ENCODE assay signal across 8 cellular contexts in genomic region chr6:44127186-44128019, GRCh38. TPM values are rescaled to one million over a fixed set of nuclear protein-coding genes. Genes with fewer than 3 reads are reported as not detected.
DNase-seq lines count a peak whose midpoint lies in the region; ATAC-seq lines count a peak whose summit lies in the region.

Gene MRPL14 (minus strand): TSS chr6:44127452. CDS start chr6:44116611, 10,841 bp downstream.
Gene TMEM63B (plus strand): TSS chr6:44127554. CDS start chr6:44134585, 7,031 bp downstream.

- ATAC-seq in GM18520 (IDR thresholded peaks at IDR 0.05; ENCODE audit: unreplicated experiment) = peak; percentile 73
- ATAC-seq in HG03095 (IDR thresholded peaks at IDR 0.05; ENCODE audit: unreplicated experiment) = peak; percentile 52
- ATAC-seq in left colon = peak; percentile 80

- H3K27ac ChIP-seq in cingulate gyrus (ENCODE audit: low read depth, low read length) = peak within 1 kb of the TSS; percentile 65

- DNase-seq in A172 (ENCODE audit: low spot score) = peak; percentile 59
- peak; percentile 69 for DNase-seq in NCI-H446 treated with DMSO at 0.1 percent for 48 hours (lab: John Stamatoyannopoulos, UW)
- peak; percentile 92 for DNase-seq in activated CD4-positive, alpha-beta T cell treated with anti-CD3 and anti-CD28 coated beads for 48 hours
- peak; percentile 78 to 92 for DNase-seq in left colon
- DNase-seq in stimulated activated CD4-positive, alpha-beta T cell treated with anti-CD3 and anti-CD28 coated beads, Interleukin-1b, Interleukin-23, amount 100 ng/mL, for 4 hours (ENCODE audit: low read depth in 2 of 2) = peak; percentile 88 to 90

- intact Hi-C loops in left colon (cut with DNase I, micrococcal nuclease) = no loop called here

RNA-seq across cellular contexts. Expression of gene MRPL14, which starts in this region (rescaled TPM):
- 136 and 149 TPM in 2 replicates for total RNA-seq in A172 (2014; rRNA removed; shearing (Covaris generic))
- 10 to 100 TPM; 47.5 to 63.1 TPM for total RNA-seq in left colon

RNA-seq across cellular contexts. Expression of gene TMEM63B, which starts in this region (rescaled TPM):
- 43.1 and 47.9 TPM in 2 replicates for total RNA-seq in A172 (2014; rRNA removed; shearing (Covaris generic))
- total RNA-seq in left colon = 100 to 1,000 TPM in 1 of 2 donors, 10 to 100 TPM in 1; 99.7 to 102 TPM

Comparison
In these comparisons a context has a peak if more than half of its experiments do, and no peak if none do; other contexts are left out.
1. Peak in every context shown above with its lines: DNase-seq, ATAC-seq and H3K27ac ChIP-seq.